ENCODE assay signal across 12 cellular contexts in the genomic region with DNA sequence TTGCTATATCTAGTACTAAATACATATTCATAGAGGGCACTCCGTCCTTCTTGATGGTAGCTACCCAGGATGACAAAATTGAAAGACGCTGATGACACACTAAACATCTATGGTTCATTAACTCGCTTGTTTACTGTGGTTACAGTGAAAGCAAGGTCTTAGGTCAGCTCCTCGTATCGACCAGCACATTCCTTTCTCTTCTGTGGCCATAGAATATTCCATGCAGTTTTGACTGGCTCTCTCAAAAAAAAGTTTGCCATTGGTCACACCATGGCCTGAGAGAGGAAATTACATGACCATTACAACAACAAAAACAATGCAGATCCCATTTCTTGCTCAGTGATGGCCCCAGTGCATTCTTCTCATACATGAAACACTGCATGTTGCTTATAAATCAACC.
A peak's percentile ranks its signal among the peaks of the same experiment; 100 is the strongest.
DNase-seq lines count a peak whose midpoint lies in the region; ATAC-seq, FAIRE-seq and TF ChIP-seq lines count a peak whose summit lies in the region.
"Had no signal": no experiment of that assay in that cellular context is flagged by ENCODE, and none has a peak within 500 bp of the region (broad histone marks: within the 10 kb centered on the region; RNA-seq: fewer than 3 reads in every experiment).

No MANE protein-coding gene starts in this region.

- H3K36me3 ChIP-seq in kidney epithelial cell (ENCODE audit: control insufficient read depth, insufficient read depth, low read length) (no peaks in the 10 kb centered on the region), small intestine (ENCODE audit: control insufficient read depth in 2 of 2, insufficient read depth in 2 of 2, low read length in 2 of 2) (no peaks in the 10 kb centered on the region), upper lobe of right lung (no peaks in the 10 kb centered on the region)

- no peak for TF ChIP-seq CTCF in kidney epithelial cell (IDR thresholded peaks at IDR 0.05; ENCODE audit: insufficient read depth, low read length, poor library complexity, severe bottlenecking)
- no peak for TF ChIP-seq CTCF in upper lobe of right lung (IDR thresholded peaks at IDR 0.05)

- ATAC-seq in GM18858 (IDR thresholded peaks at IDR 0.05; ENCODE audit: unreplicated experiment) = peak; percentile 50
- ATAC-seq in HG03460 (IDR thresholded peaks at IDR 0.05; ENCODE audit: unreplicated experiment) = peak; percentile 61
- ATAC-seq in upper lobe of right lung = no peak

- 34 to 60% (median 35%) methylated on average over 5 of the region's 5 CpGs for WGBS in small intestine, 3 donors

- DNase-seq in HCEC 1CT = peak; percentile 82
- DNase-seq in kidney epithelial cell (ENCODE audit: low read depth) = peak; percentile 26
- no peak for DNase-seq in small intestine
- no peak for DNase-seq in G401 (ENCODE audit: low spot score)
- no peak for DNase-seq in urothelium cell line (ENCODE audit: low spot score)
- no peak for DNase-seq in upper lobe of right lung
- DNase-seq: activated effector memory CD4-positive, alpha-beta T cell treated with anti-CD3 and anti-CD28 coated beads, Interleukin-2, amount 50 U/mL, for 16 hours; CD8-positive, alpha-beta memory T cell; T-helper 1 cell had no signal

- H3K27me3 ChIP-seq in kidney epithelial cell (ENCODE audit: control insufficient read depth, insufficient read depth, low read length) (no peaks in the 10 kb centered on the region), small intestine (ENCODE audit: control insufficient read depth in 2 of 2, insufficient read depth in 2 of 2, low read length in 2 of 2) (no peaks in the 10 kb centered on the region), upper lobe of right lung (no peaks in the 10 kb centered on the region)

- no peak for FAIRE-seq in small intestine (lab: Jason Lieb, UNC)
- no peak for FAIRE-seq in urothelium cell line (lab: Jason Lieb, UNC)
- FAIRE-seq: H1 had no signal

- peaks cover 0 to 3% of the 10 kb centered on the region in 2 donors for H3K4me1 ChIP-seq in small intestine (ENCODE audit: control insufficient read depth in 2 of 2, insufficient read depth in 1 of 2, low read depth in 1 of 2, low read length in 1 of 2)
- no peaks in the 10 kb centered on the region for H3K4me1 ChIP-seq in upper lobe of right lung

- intact Hi-C loops in upper lobe of right lung (cut with DNase I) = no loop called here

- H3K9me3 ChIP-seq in small intestine (ENCODE audit: control insufficient read depth, low read depth) = no peaks in the 10 kb centered on the region
- no peaks in the 10 kb centered on the region for H3K9me3 ChIP-seq in upper lobe of right lung

- H3K4me3 ChIP-seq in kidney epithelial cell (ENCODE audit: low read depth, low read length) = no peak overlapping the region
- H3K4me3 ChIP-seq in small intestine (ENCODE audit: low read depth in 1 of 2, low read length in 2 of 2) = no peak overlapping the region
- H3K4me3 ChIP-seq in upper lobe of right lung = no peak overlapping the region

- H3K27ac ChIP-seq in small intestine (ENCODE audit: low read depth in 1 of 2, low read length in 1 of 2) (no peak overlapping the region), upper lobe of right lung (no peak overlapping the region)

- in situ Hi-C loops in G401 (cut with HindIII; ENCODE audit: low sequenced_read_pairs) = no loop called here

Comparison
In these comparisons a context has a peak if more than half of its experiments do, and no peak if none do; other contexts are left out.
1. DNase-seq: peak in HCEC 1CT (single experiment) and kidney epithelial cell (single experiment); none in small intestine (single experiment), G401 (single experiment), urothelium cell line (single experiment) and upper lobe of right lung (single experiment).